In genomic region chr10:38010150-38010903, GRCh38 we compare ENCODE assay signal across 9 cellular contexts. TPM values are rescaled to one million over a fixed set of nuclear protein-coding genes. Genes with fewer than 3 reads are reported as not detected.
DNase-seq lines count a peak whose midpoint lies in the region; ATAC-seq, FAIRE-seq and TF ChIP-seq lines count a peak whose summit lies in the region.
"Had no signal": no experiment of that assay in that cellular context is flagged by ENCODE, and none has a peak within 500 bp of the region (broad histone marks: within the 10 kb centered on the region; RNA-seq: fewer than 3 reads in every experiment).

Gene ZNF33A, plus strand, starts transcription at chr10:38010675. Its CDS starts 1,667 bp downstream, at chr10:38012342.

- peaks cover 0 to 1% of the 10 kb centered on the region in 2 experiments for H3K36me3 ChIP-seq in keratinocyte (ENCODE audit: control insufficient read depth in 2 of 2, extremely low read depth in 1 of 2, insufficient read depth in 2 of 2, low read length in 2 of 2)

- dilution Hi-C loops in keratinocyte (cut with MboI; ENCODE audit: extremely low pct_ligation_motif_present, low sequenced_read_pairs): no loop called here

- H3K4me1 ChIP-seq in keratinocyte (ENCODE audit: control insufficient read depth, extremely low read depth, insufficient read depth, low read length): peaks cover 3% of the 10 kb centered on the region

- FAIRE-seq in keratinocyte (lab: Jason Lieb, UNC): peak; percentile 75
- FAIRE-seq: TTC549 had no signal

- H3K9me1 ChIP-seq in keratinocyte (ENCODE audit: control insufficient read depth, extremely low read depth, insufficient read depth, low read length): no peaks in the 10 kb centered on the region

- peak within 1 kb of the TSS; percentile 71 to 91 (median 72) for H3K4me3 ChIP-seq in keratinocyte (ENCODE audit: control insufficient read depth in 2 of 3, extremely low read depth in 1 of 3, insufficient read depth in 2 of 3, low read depth in 1 of 3, low read length in 3 of 3)

- no peak for TF ChIP-seq CTCF in keratinocyte (optimal IDR thresholded peaks at IDR 0.05 in 1 of 3, IDR thresholded peaks at IDR 0.05 in 1 of 3, conservative IDR thresholded peaks at IDR 0.05 in 1 of 3; ENCODE audit: extremely low read depth in 1 of 3, insufficient read depth in 2 of 3, low read length in 3 of 3)

- H3K9ac ChIP-seq in keratinocyte (ENCODE audit: control insufficient read depth, extremely low read depth, insufficient read depth, low read length): peak within 1 kb of the TSS; percentile 90

- peaks cover 12% of the 10 kb centered on the region for H3K79me2 ChIP-seq in keratinocyte (ENCODE audit: control insufficient read depth, insufficient read depth, low read length)

- H3K27me3 ChIP-seq in keratinocyte (ENCODE audit: control insufficient read depth, extremely low read depth, insufficient read depth, low read length): no peaks in the 10 kb centered on the region

- H4K20me1 ChIP-seq in keratinocyte (ENCODE audit: control insufficient read depth, extremely low read depth, insufficient read depth, low read length): no peaks in the 10 kb centered on the region

- peak within 1 kb of the TSS; percentile 97 for H2AFZ ChIP-seq in keratinocyte (ENCODE audit: control insufficient read depth, low read length)

- H3K9me3 ChIP-seq in keratinocyte (ENCODE audit: control insufficient read depth, low read depth, low read length): no peaks in the 10 kb centered on the region

- peak; percentile 84 for ATAC-seq in GM19035 (IDR thresholded peaks at IDR 0.05; ENCODE audit: unreplicated experiment)
- ATAC-seq in HG03354 (IDR thresholded peaks at IDR 0.05; ENCODE audit: poor library complexity, severe bottlenecking, unreplicated experiment): peak; percentile 86

- DNase-seq in AG20443 (ENCODE audit: low spot score) (peak; percentile 85), NCI-H446 (lab: John Stamatoyannopoulos, UW) (peak; percentile 59 to 86), cerebellar cortex (ENCODE audit: low spot score) (peak; percentile 96), keratinocyte (ENCODE audit: low read depth, low spot score) (peak; percentile 36)
- peak; percentile 86 for DNase-seq in activated CD4-positive, CD25-positive, alpha-beta regulatory T cell treated with anti-CD3 and anti-CD28 coated beads, Interleukin-2, amount 50 U/mL, for 72 hours
- peak; percentile 73 to 88 (median 83) for DNase-seq in stimulated activated CD4-positive, alpha-beta T cell treated with anti-CD3 and anti-CD28 coated beads, Interleukin-12 subunit alpha, Interleukin-12 subunit beta, amount 100 ng/mL, for 48 hours (ENCODE audit: low read depth in 2 of 3, low spot score in 1 of 3)

- peak within 1 kb of the TSS; percentile 81 for H3K27ac ChIP-seq in keratinocyte (ENCODE audit: control insufficient read depth, insufficient read depth, low read length)

- peak within 1 kb of the TSS; percentile 70 for H3K4me2 ChIP-seq in keratinocyte (ENCODE audit: control insufficient read depth, extremely low read depth, insufficient read depth, low read depth, low read length)

RNA-seq across cellular contexts. Expression of gene ZNF33A, which starts in this region (rescaled TPM):
- polyA plus RNA-seq in keratinocyte: 8.9 to 14.3 TPM (median 12.3 TPM) in 3 replicates
- polyA plus RNA-seq in keratinocyte (2011; ENCODE audit: low read depth): 12.9 TPM
- 5.2 and 8.9 TPM in 2 replicates for polyA plus RNA-seq in keratinocyte (2011; cell fraction: cytosol; rRNA removed)
- 16.8 and 17.6 TPM in 2 replicates for polyA plus RNA-seq in keratinocyte (2011; cell fraction: nucleus; rRNA removed)
- 8.6 and 12.3 TPM in 2 replicates for polyA plus RNA-seq in keratinocyte (2012; ENCODE audit: low replicate concordance)
- polyA minus RNA-seq in keratinocyte: 4.0 to 18.7 TPM (median 11.3 TPM) in 3 replicates
- 6.1 TPM for polyA minus RNA-seq in keratinocyte (2011; cell fraction: cytosol; rRNA and poly(A)+ RNA removed)
- 12.8 and 28.9 TPM in 2 replicates for polyA minus RNA-seq in keratinocyte (2011; cell fraction: nucleus; rRNA and poly(A)+ RNA removed)

Comparison
In these comparisons a context has a peak if more than half of its experiments do, and no peak if none do; other contexts are left out.
1. Peak in every context shown above with its lines: DNase-seq, ATAC-seq, H3K4me3 ChIP-seq and H3K27ac ChIP-seq.
2. DNase-seq: peak in every context shown above with its lines; median percentile 96 in cerebellar cortex; 86 in activated CD4-positive, CD25-positive, alpha-beta regulatory T cell treated with anti-CD3 and anti-CD28 coated beads, Interleukin-2, amount 50 U/mL, for 72 hours; 85 in AG20443; 83 in stimulated activated CD4-positive, alpha-beta T cell treated with anti-CD3 and anti-CD28 coated beads, Interleukin-12 subunit alpha, Interleukin-12 subunit beta, amount 100 ng/mL, for 48 hours; 72 in NCI-H446; 36 in keratinocyte.